In genomic region chr17:63894021-63894420, GRCh38 we compare ENCODE assay signal across 13 cellular contexts. TPM values are rescaled to one million over a fixed set of nuclear protein-coding genes. Genes with fewer than 3 reads are reported as not detected.
"Had no signal": no experiment of that assay in that cellular context is flagged by ENCODE, and none has a peak within 500 bp of the region (broad histone marks: within the 10 kb centered on the region; RNA-seq: fewer than 3 reads in every experiment).

No MANE protein-coding gene starts in this region.

RNA-seq across cellular contexts. Expression of gene CSH1, which starts 2.4 kb away (rescaled TPM):
- total RNA-seq: activated B cell treated with CpG ODN at 0.5 μM for 24 hours; activated CD4-positive, alpha-beta memory T cell treated with anti-CD3 and anti-CD28 coated beads for 36 hours; activated CD4-positive, alpha-beta T cell treated with anti-CD3 and anti-CD28 coated beads, Interleukin-2, amount 10 ng/mL, durations not matched to agents 24 days and 14 days; activated CD8-positive, alpha-beta memory T cell treated with anti-CD3 and anti-CD28 coated beads, Interleukin-2, amount 10 ng/mL, durations not matched to agents 7 days and 5 days; activated CD8-positive, alpha-beta T cell treated with anti-CD3 and anti-CD28 coated beads for 36 hours; activated naive CD8-positive, alpha-beta T cell treated with anti-CD3 and anti-CD28 coated beads for 36 hours; activated T-helper 2 cell treated with anti-CD3 and anti-CD28 coated beads, Interferon-gamma antibody, Interleukin-2, Interleukin-4, amounts not matched to agents 10 μg/mL and 5 μg/mL and 100 μg/mL, durations not matched to agents 14 hours and 24 hours and 36 hours; adrenal gland; aorta; body of pancreas; breast epithelium had no signal
- polyA plus RNA-seq: adrenal gland, aorta had no signal

RNA-seq across cellular contexts. Expression of gene GH2, which starts 12.3 kb away (rescaled TPM):
- total RNA-seq: activated B cell treated with CpG ODN at 0.5 μM for 24 hours; activated CD4-positive, alpha-beta memory T cell treated with anti-CD3 and anti-CD28 coated beads for 36 hours; activated CD4-positive, alpha-beta T cell treated with anti-CD3 and anti-CD28 coated beads, Interleukin-2, amount 10 ng/mL, durations not matched to agents 24 days and 14 days; activated CD8-positive, alpha-beta memory T cell treated with anti-CD3 and anti-CD28 coated beads, Interleukin-2, amount 10 ng/mL, durations not matched to agents 7 days and 5 days; activated CD8-positive, alpha-beta T cell treated with anti-CD3 and anti-CD28 coated beads for 36 hours; activated naive CD4-positive, alpha-beta T cell treated with anti-CD3 and anti-CD28 coated beads, Interleukin-2, amount 50 U/mL, for 72 hours; activated naive CD8-positive, alpha-beta T cell treated with anti-CD3 and anti-CD28 coated beads for 36 hours; activated T-helper 2 cell treated with anti-CD3 and anti-CD28 coated beads, Interferon-gamma antibody, Interleukin-2, Interleukin-4, amounts not matched to agents 10 μg/mL and 5 μg/mL and 100 μg/mL, durations not matched to agents 14 hours and 24 hours and 36 hours; adrenal gland; aorta; astrocyte; body of pancreas; breast epithelium had no signal
- polyA plus RNA-seq: adrenal gland, aorta had no signal

RNA-seq across cellular contexts. Expression of gene CSHL1, which starts 17.0 kb away (rescaled TPM):
- total RNA-seq: activated B cell treated with CpG ODN at 0.5 μM for 24 hours; activated CD4-positive, alpha-beta memory T cell treated with anti-CD3 and anti-CD28 coated beads for 36 hours; activated CD4-positive, alpha-beta T cell treated with anti-CD3 and anti-CD28 coated beads, Interleukin-2, amount 10 ng/mL, durations not matched to agents 24 days and 14 days; activated CD8-positive, alpha-beta memory T cell treated with anti-CD3 and anti-CD28 coated beads, Interleukin-2, amount 10 ng/mL, durations not matched to agents 7 days and 5 days; activated CD8-positive, alpha-beta T cell treated with anti-CD3 and anti-CD28 coated beads for 36 hours; activated naive CD8-positive, alpha-beta T cell treated with anti-CD3 and anti-CD28 coated beads for 36 hours; activated T-helper 2 cell treated with anti-CD3 and anti-CD28 coated beads, Interferon-gamma antibody, Interleukin-2, Interleukin-4, amounts not matched to agents 10 μg/mL and 5 μg/mL and 100 μg/mL, durations not matched to agents 14 hours and 24 hours and 36 hours; adrenal gland; aorta; astrocyte; body of pancreas; breast epithelium had no signal
- polyA plus RNA-seq: adrenal gland, aorta had no signal

RNA-seq across cellular contexts. Expression of gene CSH2, which starts 20.5 kb away (rescaled TPM):
- total RNA-seq: activated B cell treated with CpG ODN at 0.5 μM for 24 hours; activated CD4-positive, alpha-beta memory T cell treated with anti-CD3 and anti-CD28 coated beads for 36 hours; activated CD4-positive, alpha-beta T cell treated with anti-CD3 and anti-CD28 coated beads, Interleukin-2, amount 10 ng/mL, durations not matched to agents 24 days and 14 days; activated CD8-positive, alpha-beta memory T cell treated with anti-CD3 and anti-CD28 coated beads, Interleukin-2, amount 10 ng/mL, durations not matched to agents 7 days and 5 days; activated CD8-positive, alpha-beta T cell treated with anti-CD3 and anti-CD28 coated beads for 36 hours; activated naive CD8-positive, alpha-beta T cell treated with anti-CD3 and anti-CD28 coated beads for 36 hours; activated T-helper 2 cell treated with anti-CD3 and anti-CD28 coated beads, Interferon-gamma antibody, Interleukin-2, Interleukin-4, amounts not matched to agents 10 μg/mL and 5 μg/mL and 100 μg/mL, durations not matched to agents 14 hours and 24 hours and 36 hours; adrenal gland; aorta; body of pancreas; breast epithelium had no signal
- polyA plus RNA-seq: adrenal gland, aorta had no signal

RNA-seq across cellular contexts. Expression of gene GH1, which starts 24.6 kb away (rescaled TPM):
- total RNA-seq: activated B cell treated with CpG ODN at 0.5 μM for 24 hours; activated CD4-positive, alpha-beta T cell treated with anti-CD3 and anti-CD28 coated beads, Interleukin-2, amount 10 ng/mL, durations not matched to agents 24 days and 14 days; activated CD8-positive, alpha-beta memory T cell treated with anti-CD3 and anti-CD28 coated beads, Interleukin-2, amount 10 ng/mL, durations not matched to agents 7 days and 5 days; activated CD8-positive, alpha-beta T cell treated with anti-CD3 and anti-CD28 coated beads for 36 hours; activated naive CD8-positive, alpha-beta T cell treated with anti-CD3 and anti-CD28 coated beads for 36 hours; activated T-helper 2 cell treated with anti-CD3 and anti-CD28 coated beads, Interferon-gamma antibody, Interleukin-2, Interleukin-4, amounts not matched to agents 10 μg/mL and 5 μg/mL and 100 μg/mL, durations not matched to agents 14 hours and 24 hours and 36 hours; adrenal gland; aorta; astrocyte; body of pancreas; breast epithelium had no signal
- polyA plus RNA-seq: adrenal gland, aorta had no signal
